Comparison of ENCODE assay signal across 15 cellular contexts in genomic region chr3:171684226-171684625, GRCh38.
DNase-seq lines count a peak whose midpoint lies in the region; ATAC-seq and TF ChIP-seq lines count a peak whose summit lies in the region.
"Had no signal": no experiment of that assay in that cellular context is flagged by ENCODE, and none has a peak within 500 bp of the region (broad histone marks: within the 10 kb centered on the region; RNA-seq: fewer than 3 reads in every experiment).

No MANE protein-coding gene starts in this region.

- H3K27me3 ChIP-seq in Peyer's patch = no peaks in the 10 kb centered on the region
- H3K27me3 ChIP-seq in hepatocyte = no peaks in the 10 kb centered on the region
- H3K27me3 ChIP-seq in transverse colon = no peaks in the 10 kb centered on the region
- H3K27me3 ChIP-seq: BLaER1 treated with 17β-estradiol and CSF1 and Interleukin-3, amounts not matched to agents 10 nM and 100 nM had no signal

- intact Hi-C loops in mucosa of descending colon (cut with DNase I, micrococcal nuclease) = no loop called here
- intact Hi-C loops in transverse colon (cut with DNase I; ENCODE audit: low total_unique reads) = no loop called here

- no peak overlapping the region for H2AFZ ChIP-seq in hepatocyte
- H2AFZ ChIP-seq: GM23248 had no signal

- no peaks in the 10 kb centered on the region for H3K79me2 ChIP-seq in hepatocyte

- TF ChIP-seq CTCF in Peyer's patch (IDR thresholded peaks at IDR 0.05) = no peak
- TF ChIP-seq CTCF in hepatocyte (IDR thresholded peaks at IDR 0.05; ENCODE audit: poor library complexity) = no peak
- TF ChIP-seq CTCF in mucosa of descending colon (IDR thresholded peaks at IDR 0.05) = no peak
- TF ChIP-seq CTCF in transverse colon (IDR thresholded peaks at IDR 0.05) = no peak

- H3K9me2 ChIP-seq in hepatocyte (replicated peaks; ENCODE audit: insufficient read depth) = no peaks in the 10 kb centered on the region

- H4K20me1 ChIP-seq in hepatocyte (ENCODE audit: insufficient read depth, poor library complexity, severe bottlenecking) = no peaks in the 10 kb centered on the region
- H4K20me1 ChIP-seq: BLaER1 treated with 17β-estradiol and CSF1 and Interleukin-3, amounts not matched to agents 10 nM and 100 nM had no signal

- H3K9me3 ChIP-seq in Peyer's patch (no peaks in the 10 kb centered on the region), hepatocyte (ENCODE audit: low read depth) (no peaks in the 10 kb centered on the region), mucosa of descending colon (no peaks in the 10 kb centered on the region), transverse colon (no peaks in the 10 kb centered on the region)
- H3K9me3 ChIP-seq: BLaER1 treated with 17β-estradiol and CSF1 and Interleukin-3, amounts not matched to agents 10 nM and 100 nM; HAP-1 had no signal

- in situ Hi-C loops in transverse colon (cut with MboI; ENCODE audit: low pct_ligation_motif_present in 1 of 4, low pct_unique_long_range_greater_than_20kb in 1 of 4, low sequenced_read_pairs in 3 of 4) = no loop called here

- no peak for TF ChIP-seq EP300 in transverse colon (IDR thresholded peaks at IDR 0.05; ENCODE audit: low read depth)

- ATAC-seq in mucosa of descending colon (peak; percentile 88), GM18909 (IDR thresholded peaks at IDR 0.05; ENCODE audit: poor library complexity, unreplicated experiment) (no peak)
- ATAC-seq: CD8-positive, alpha-beta T cell; GM12878 had no signal

- peaks cover 0 to 28% (median 1%) of the 10 kb centered on the region in 4 donors for H3K4me1 ChIP-seq in Peyer's patch
- peaks cover 11% of the 10 kb centered on the region for H3K4me1 ChIP-seq in hepatocyte (ENCODE audit: insufficient read depth)
- H3K4me1 ChIP-seq in mucosa of descending colon (ENCODE audit: low read depth) = peaks cover 6% of the 10 kb centered on the region
- peaks cover 0 to 30% (median 10%) of the 10 kb centered on the region in 4 donors for H3K4me1 ChIP-seq in transverse colon
- H3K4me1 ChIP-seq: HAP-1 had no signal

- no peak overlapping the region for H3K4me2 ChIP-seq in hepatocyte
- H3K4me2 ChIP-seq: BLaER1 treated with 17β-estradiol and CSF1 and Interleukin-3, amounts not matched to agents 10 nM and 100 nM had no signal

- TF ChIP-seq POLR2A in Peyer's patch (IDR thresholded peaks at IDR 0.05) (no peak), transverse colon (IDR thresholded peaks at IDR 0.05) (no peak)

- H3K27ac ChIP-seq in Peyer's patch = peak overlapping the region in 3 of 4 donors; percentile 58 to 75 (median 74)
- peak overlapping the region; percentile 59 for H3K27ac ChIP-seq in hepatocyte
- peak overlapping the region; percentile 54 to 61 (median 59) for H3K27ac ChIP-seq in transverse colon
- H3K27ac ChIP-seq: BLaER1 treated with 17β-estradiol and CSF1 and Interleukin-3, amounts not matched to agents 10 nM and 100 nM; GM23248 had no signal

- DNase-seq in Peyer's patch (peak in 1 of 3 donors; percentile 72), hepatocyte (ENCODE audit: low spot score) (peak; percentile 33), mucosa of descending colon (peak in 1 of 3 donors; percentile 56), transverse colon (no peak), NCI-H1105 (lab: John Stamatoyannopoulos, UW) (no peak)
- DNase-seq: Calu3; CD8-positive, alpha-beta T cell; DND-41; EL; GM23248; IMR-90 had no signal

- 80% methylated on average over 2 of the region's 2 CpGs for WGBS in hepatocyte (ENCODE audit: low lambda C conversion rate, missing lambda C conversion rate)
- 42% methylated on average over 2 of the region's 2 CpGs; no CpG with 5 or more reads in 1 of the 2 donors for WGBS in transverse colon (ENCODE audit: low coverage in 1 of 2), 2 donors

- peaks cover 0 to 12% (median 0%) of the 10 kb centered on the region in 3 donors for H3K36me3 ChIP-seq in Peyer's patch
- H3K36me3 ChIP-seq in hepatocyte (replicated peaks; ENCODE audit: insufficient read depth, low read depth) = no peaks in the 10 kb centered on the region
- H3K36me3 ChIP-seq in mucosa of descending colon (ENCODE audit: low read depth) = no peaks in the 10 kb centered on the region
- H3K36me3 ChIP-seq in transverse colon = peaks cover 0 to 4% (median 0%) of the 10 kb centered on the region in 4 donors
- H3K36me3 ChIP-seq: HAP-1 had no signal

- no peak overlapping the region for H3K4me3 ChIP-seq in Peyer's patch
- H3K4me3 ChIP-seq in hepatocyte = no peak overlapping the region
- no peak overlapping the region for H3K4me3 ChIP-seq in mucosa of descending colon
- H3K4me3 ChIP-seq in transverse colon = no peak overlapping the region
- H3K4me3 ChIP-seq: BLaER1 treated with 17β-estradiol and CSF1 and Interleukin-3, amounts not matched to agents 10 nM and 100 nM; GM12878; GM23248; HAP-1 had no signal
